ENCODE assay signal across 23 cellular contexts in genomic region chr2:47054036-47054555, GRCh38.
A peak's percentile ranks its signal among the peaks of the same experiment; 100 is the strongest.
DNase-seq lines count a peak whose midpoint lies in the region.
"Had no signal": no experiment of that assay in that cellular context is flagged by ENCODE, and none has a peak within 500 bp of the region (broad histone marks: within the 10 kb centered on the region; RNA-seq: fewer than 3 reads in every experiment).

No MANE protein-coding gene starts in this region.

- peak overlapping the region; percentile 87 for H3K4me2 ChIP-seq in BLaER1
- no peak overlapping the region for H3K4me2 ChIP-seq in GM23248 (ENCODE audit: unreplicated experiment)

- H3K27ac ChIP-seq in BLaER1 = peak overlapping the region; percentile 85; the same call in 1 of the 2 replicates
- peak overlapping the region; percentile 45 for H3K27ac ChIP-seq in muscle layer of colon (ENCODE audit: low read depth, low read length)
- peak overlapping the region; percentile 84 for H3K27ac ChIP-seq in skeletal muscle tissue (ENCODE audit: low read depth, low read length)
- no peak overlapping the region for H3K27ac ChIP-seq in GM23248

- no peaks in the 10 kb centered on the region for H3K79me2 ChIP-seq in GM23248 (ENCODE audit: insufficient read depth)

- no peaks in the 10 kb centered on the region for H3K9me2 ChIP-seq in GM23248 (ENCODE audit: insufficient read depth)

- no peak overlapping the region for H2AFZ ChIP-seq in GM23248

- in situ Hi-C loops in GM23248 (cut with MboI) = no loop called here

- H3F3A ChIP-seq in GM23248 (ENCODE audit: insufficient read depth) = peaks cover 38% of the 10 kb centered on the region

- H3K4me1 ChIP-seq in BLaER1 = peaks cover 84% of the 10 kb centered on the region
- H3K4me1 ChIP-seq in muscle layer of colon (ENCODE audit: insufficient read depth, low read length) = peaks cover 52% of the 10 kb centered on the region
- peaks cover 85 to 98% (median 95%) of the 10 kb centered on the region in 3 donors for H3K4me1 ChIP-seq in skeletal muscle tissue (ENCODE audit: control insufficient read depth in 3 of 3, insufficient read depth in 3 of 3, low read length in 3 of 3)
- H3K4me1 ChIP-seq in GM23248 (ENCODE audit: insufficient read depth) = peaks cover 31% of the 10 kb centered on the region

- no peaks in the 10 kb centered on the region for H3K27me3 Mint-ChIP-seq in IgD-negative memory B cell
- H3K27me3 Mint-ChIP-seq: CD4-positive, alpha-beta T cell had no signal

- no peak for DNase-seq in HuH-7 (ENCODE audit: low spot score)
- no peak for DNase-seq in GM23248
- no peak for DNase-seq in NCI-H2081 treated with DMSO at 0.1 percent for 48 hours (lab: John Stamatoyannopoulos, UW)
- DNase-seq: AML-193; CD4-positive, alpha-beta T cell; COR-L47; DMS 273 treated with DMSO at 0.1 percent for 48 hours; DMS79 treated with DMSO at 0.1 percent for 48 hours; GOT3; KBM-7; MM.1S; NCI-H1048; NCI-H1417 treated with DMSO at 0.1 percent for 48 hours; NCI-H187; NCI-H2107; NCI-H69; PC-3; Right ventricle myocardium superior had no signal

- H3K27ac Mint-ChIP-seq in IgD-negative memory B cell = peak overlapping the region in 2 of 3 donors; percentile 15 to 72
- H3K27ac Mint-ChIP-seq: CD4-positive, alpha-beta T cell had no signal

- no peak overlapping the region for H3K4me3 Mint-ChIP-seq in IgD-negative memory B cell
- H3K4me3 Mint-ChIP-seq: CD4-positive, alpha-beta T cell had no signal

- no peaks in the 10 kb centered on the region for H3K27me3 ChIP-seq in BLaER1
- H3K27me3 ChIP-seq in muscle layer of colon (ENCODE audit: control insufficient read depth in 1 of 2, insufficient read depth in 2 of 2, low read length in 2 of 2) = no peaks in the 10 kb centered on the region
- H3K27me3 ChIP-seq in skeletal muscle tissue (ENCODE audit: control insufficient read depth in 3 of 3, insufficient read depth in 3 of 3, low read length in 3 of 3) = no peaks in the 10 kb centered on the region
- no peaks in the 10 kb centered on the region for H3K27me3 ChIP-seq in GM23248 (replicated peaks; ENCODE audit: insufficient read depth)

- H4K20me1 ChIP-seq in BLaER1 = peaks cover 100% of the 10 kb centered on the region
- no peaks in the 10 kb centered on the region for H4K20me1 ChIP-seq in GM23248 (ENCODE audit: insufficient read depth)

- peaks cover 73% of the 10 kb centered on the region for H3K36me3 ChIP-seq in BLaER1
- H3K36me3 ChIP-seq in muscle layer of colon (ENCODE audit: insufficient read depth, low read length) = peaks cover 33% of the 10 kb centered on the region
- peaks cover 7 to 13% (median 12%) of the 10 kb centered on the region in 3 donors for H3K36me3 ChIP-seq in skeletal muscle tissue (ENCODE audit: control insufficient read depth in 3 of 3, insufficient read depth in 3 of 3, low read length in 3 of 3)
- peaks cover 28% of the 10 kb centered on the region for H3K36me3 ChIP-seq in GM23248 (ENCODE audit: low read depth)

- no peak overlapping the region for H3K9ac ChIP-seq in BLaER1
- no peak overlapping the region for H3K9ac ChIP-seq in muscle layer of colon (ENCODE audit: low read length)
- peak overlapping the region in 2 of 3 donors; percentile 64 to 70 for H3K9ac ChIP-seq in skeletal muscle tissue (ENCODE audit: low read depth in 1 of 3, low read length in 3 of 3)
- H3K9ac ChIP-seq in GM23248 = no peak overlapping the region

- H3K4me3 ChIP-seq in BLaER1 (no peak overlapping the region), muscle layer of colon (ENCODE audit: low read depth in 1 of 2, low read length in 2 of 2) (no peak overlapping the region), skeletal muscle tissue (ENCODE audit: low read length in 3 of 3) (no peak overlapping the region), GM23248 (no peak overlapping the region)
- H3K4me3 ChIP-seq: GM12878 had no signal

- peaks cover 9% of the 10 kb centered on the region for H3K36me3 Mint-ChIP-seq in IgD-negative memory B cell

- H3K4me1 Mint-ChIP-seq in IgD-negative memory B cell = peaks cover 27 to 39% (median 37%) of the 10 kb centered on the region in 3 donors

- H3K9me3 ChIP-seq in BLaER1 (no peaks in the 10 kb centered on the region), muscle layer of colon (ENCODE audit: low read length) (no peaks in the 10 kb centered on the region), skeletal muscle tissue (ENCODE audit: control insufficient read depth in 3 of 3, low read length in 3 of 3) (no peaks in the 10 kb centered on the region), GM23248 (ENCODE audit: low read depth) (no peaks in the 10 kb centered on the region)

- no peaks in the 10 kb centered on the region for H3K9me3 Mint-ChIP-seq in IgD-negative memory B cell
- H3K9me3 Mint-ChIP-seq: CD4-positive, alpha-beta T cell had no signal

- WGBS in GM23248 (ENCODE audit: low coverage in 1 of 2, low lambda C conversion rate in 2 of 2, missing lambda C conversion rate in 2 of 2), 2 experiments = 60 to 64% methylated on average over 7 of the region's 7 CpGs

Comparison
In these comparisons a context has a peak if more than half of its experiments do, and no peak if none do; other contexts are left out.
1. H3K9ac ChIP-seq: peak in skeletal muscle tissue (2 of 3); none in BLaER1 (single experiment), muscle layer of colon (single experiment) and GM23248 (single experiment).